ENCODE assay signal across 25 cellular contexts in the genomic region with DNA sequence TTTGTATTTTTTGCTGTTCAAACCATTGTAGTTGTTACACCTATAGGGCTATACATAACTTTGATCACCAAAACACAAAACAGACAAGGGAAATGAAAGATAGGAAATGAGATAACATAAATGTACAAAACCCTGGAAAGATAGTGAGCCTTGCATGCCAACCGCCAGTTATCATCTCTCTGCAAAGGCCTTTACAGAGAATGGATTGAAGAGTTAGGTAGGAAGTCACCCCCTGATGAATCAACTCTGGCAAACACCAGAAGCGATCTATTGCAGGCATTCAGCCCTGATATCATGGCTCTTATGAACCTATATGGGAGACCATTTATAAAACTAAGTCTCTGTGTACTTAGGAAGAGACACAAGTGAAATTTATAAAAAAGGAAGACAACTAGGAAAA.
"Had no signal": no experiment of that assay in that cellular context is flagged by ENCODE, and none has a peak within 500 bp of the region (broad histone marks: within the 10 kb centered on the region; RNA-seq: fewer than 3 reads in every experiment).

No MANE protein-coding gene starts in this region.

- H3K4me1 ChIP-seq: colonic mucosa, esophagus muscularis mucosa, esophagus squamous epithelium, foreskin keratinocyte, gastrocnemius medialis, gastroesophageal sphincter, heart left ventricle, heart right ventricle had no signal

- H3K9me3 Mint-ChIP-seq: dendritic cell treated with granulocyte-macrophage colony-stimulating factor and Interleukin-4, amounts not matched to agents 40 ng/mL and 50 ng/mL, for 4 days; endodermal cell had no signal

- H3K36me3 ChIP-seq: colonic mucosa, esophagus muscularis mucosa, esophagus squamous epithelium, gastrocnemius medialis, gastroesophageal sphincter, heart left ventricle, heart right ventricle had no signal

- ATAC-seq: effector memory CD8-positive, alpha-beta T cell; esophagus mucosa; foreskin keratinocyte; gastrocnemius medialis; gastroesophageal sphincter; heart left ventricle; heart right ventricle had no signal

- H3K4me3 Mint-ChIP-seq: dendritic cell treated with granulocyte-macrophage colony-stimulating factor and Interleukin-4, amounts not matched to agents 40 ng/mL and 50 ng/mL, for 4 days; effector memory CD8-positive, alpha-beta T cell; endodermal cell had no signal

- H3K27ac Mint-ChIP-seq: dendritic cell treated with granulocyte-macrophage colony-stimulating factor and Interleukin-4, amounts not matched to agents 40 ng/mL and 50 ng/mL, for 4 days; effector memory CD8-positive, alpha-beta T cell; endodermal cell had no signal

- H3K9me3 ChIP-seq: colonic mucosa, esophagus muscularis mucosa, esophagus squamous epithelium, gastrocnemius medialis, gastroesophageal sphincter, heart left ventricle had no signal

- H3K27ac ChIP-seq: colonic mucosa, coronary artery, dorsolateral prefrontal cortex, epithelial cell of prostate, esophagus muscularis mucosa, esophagus squamous epithelium, foreskin keratinocyte, gastrocnemius medialis, gastroesophageal sphincter, heart left ventricle, heart right ventricle had no signal

- H3K27me3 ChIP-seq: colonic mucosa, dorsolateral prefrontal cortex, esophagus muscularis mucosa, esophagus squamous epithelium, foreskin keratinocyte, gastrocnemius medialis, gastroesophageal sphincter, heart left ventricle, heart right ventricle had no signal

- H3K4me3 ChIP-seq: colonic mucosa, coronary artery, dorsolateral prefrontal cortex, esophagus muscularis mucosa, esophagus squamous epithelium, gastrocnemius medialis, gastroesophageal sphincter, heart left ventricle, heart right ventricle had no signal

- DNase-seq: colonic mucosa; cortex of kidney; dermis blood vessel endothelial cell; dorsolateral prefrontal cortex; effector CD4-positive, alpha-beta T cell; effector CD8-positive, alpha-beta T cell; effector memory CD4-positive, alpha-beta T cell; effector memory CD8-positive, alpha-beta T cell; endodermal cell; erythroblast; esophagus squamous epithelium; foreskin fibroblast; foreskin keratinocyte; foreskin melanocyte; gastrocnemius medialis; glutamatergic neuron; head of caudate nucleus; heart left ventricle; heart right ventricle had no signal

- H3K27me3 Mint-ChIP-seq: dendritic cell treated with granulocyte-macrophage colony-stimulating factor and Interleukin-4, amounts not matched to agents 40 ng/mL and 50 ng/mL, for 4 days; effector memory CD8-positive, alpha-beta T cell had no signal
